24 cellular contexts compared by ENCODE assay signal in the genomic region with DNA sequence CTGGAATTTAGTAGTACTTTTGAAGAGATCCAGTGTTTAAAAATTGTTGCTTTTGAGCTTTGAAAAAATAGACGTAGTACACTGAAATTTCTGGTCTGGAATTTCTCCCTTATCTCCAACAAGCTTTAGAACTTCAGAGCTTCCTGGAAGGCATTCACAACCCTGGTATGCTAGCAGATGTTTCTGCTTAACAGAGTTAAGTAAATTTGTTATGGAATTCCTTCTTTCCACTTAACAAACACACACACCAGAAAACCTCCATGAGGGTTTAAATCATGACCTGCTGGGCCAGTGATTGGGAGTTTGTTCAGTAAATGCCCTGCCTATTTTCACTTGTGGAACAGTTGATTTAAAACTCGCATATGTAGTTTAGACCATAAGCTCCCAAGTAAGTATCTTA. TPM values are rescaled to one million over a fixed set of nuclear protein-coding genes. Genes with fewer than 3 reads are reported as not detected.
A peak's percentile ranks its signal among the peaks of the same experiment; 100 is the strongest.
DNase-seq lines count a peak whose midpoint lies in the region; ATAC-seq, FAIRE-seq and TF ChIP-seq lines count a peak whose summit lies in the region.
"Had no signal": no experiment of that assay in that cellular context is flagged by ENCODE, and none has a peak within 500 bp of the region (broad histone marks: within the 10 kb centered on the region; RNA-seq: fewer than 3 reads in every experiment).

No MANE protein-coding gene starts in this region.

- no peaks in the 10 kb centered on the region for H3K36me3 ChIP-seq in IMR-90 (ENCODE audit: control insufficient read depth, insufficient read depth, low read length)
- no peaks in the 10 kb centered on the region for H3K36me3 ChIP-seq in mesenchymal stem cell (ENCODE audit: control insufficient read depth in 1 of 2, insufficient read depth in 2 of 2, low read depth in 1 of 2, low read length in 2 of 2)

- H3K27ac Mint-ChIP-seq in activated T-cell treated with anti-CD3 and anti-CD28 coated beads, Interleukin-2, amount 50 U/mL, for 24 hours: no peak overlapping the region
- no peak overlapping the region for H3K27ac Mint-ChIP-seq in natural killer cell treated with Interleukin-12 subunit alpha and Interleukin-12 subunit beta and Interleukin-15 and Interleukin-18, amount 100 ng/mL, for 72 hours
- H3K27ac Mint-ChIP-seq: brain, T-cell, type B pancreatic cell, WTC11 had no signal

- no peak overlapping the region for H3K4me3 ChIP-seq in IMR-90 (ENCODE audit: insufficient read depth, low read depth, low read length)
- no peak overlapping the region for H3K4me3 ChIP-seq in mesenchymal stem cell (ENCODE audit: insufficient read depth in 1 of 2, low read depth in 1 of 2, low read length in 2 of 2)
- H3K4me3 ChIP-seq: heart left ventricle had no signal

- H3K23ac ChIP-seq in IMR-90 (ENCODE audit: low read depth, low read length) (no peak overlapping the region), mesenchymal stem cell (ENCODE audit: low read length in 2 of 2) (no peak overlapping the region)

- peaks cover 28% of the 10 kb centered on the region for H3K27me3 Mint-ChIP-seq in activated T-cell treated with anti-CD3 and anti-CD28 coated beads, Interleukin-2, amount 50 U/mL, for 24 hours
- peaks cover 13 to 17% of the 10 kb centered on the region in 2 donors for H3K27me3 Mint-ChIP-seq in natural killer cell treated with Interleukin-12 subunit alpha and Interleukin-12 subunit beta and Interleukin-15 and Interleukin-18, amount 100 ng/mL, for 72 hours
- H3K27me3 Mint-ChIP-seq: type B pancreatic cell had no signal

- no peaks in the 10 kb centered on the region for H3K79me1 ChIP-seq in IMR-90 (ENCODE audit: low read depth in 1 of 2, low read length in 2 of 2)
- no peaks in the 10 kb centered on the region for H3K79me1 ChIP-seq in mesenchymal stem cell (replicated peaks; ENCODE audit: low read length, poor library complexity, severe bottlenecking)

- no peak overlapping the region for H2AFZ ChIP-seq in IMR-90 (replicated peaks; ENCODE audit: low read length, poor library complexity)
- H2AFZ ChIP-seq in mesenchymal stem cell (ENCODE audit: low read depth, low read length): no peak overlapping the region

- no peaks in the 10 kb centered on the region for H4K20me1 ChIP-seq in IMR-90 (ENCODE audit: insufficient read depth, low read length)

- H3K4ac ChIP-seq in IMR-90 (ENCODE audit: low read depth, low read length) (no peak overlapping the region), mesenchymal stem cell (ENCODE audit: low read depth in 1 of 2, low read length in 2 of 2) (no peak overlapping the region)

- no peak for TF ChIP-seq POLR2A in IMR-90 (IDR thresholded peaks at IDR 0.05; ENCODE audit: low read depth, low read length)

- H2AK9ac ChIP-seq in IMR-90 (replicated peaks; ENCODE audit: low read depth, low read length, poor library complexity): no peak overlapping the region

- peak overlapping the region; percentile 13 for H2BK5ac ChIP-seq in IMR-90 (ENCODE audit: low read depth, low read length, poor library complexity, severe bottlenecking)
- H2BK5ac ChIP-seq in mesenchymal stem cell (ENCODE audit: low read depth, low read length, poor library complexity, severe bottlenecking): no peak overlapping the region

- H3K36me3 Mint-ChIP-seq in activated T-cell treated with anti-CD3 and anti-CD28 coated beads, Interleukin-2, amount 50 U/mL, for 24 hours (ENCODE audit: low read depth): no peaks in the 10 kb centered on the region
- no peaks in the 10 kb centered on the region for H3K36me3 Mint-ChIP-seq in natural killer cell treated with Interleukin-12 subunit alpha and Interleukin-12 subunit beta and Interleukin-15 and Interleukin-18, amount 100 ng/mL, for 72 hours
- H3K36me3 Mint-ChIP-seq: brain, T-cell, type B pancreatic cell, WTC11 had no signal

- H4K8ac ChIP-seq in IMR-90 (ENCODE audit: low read depth in 2 of 2, low read length in 2 of 2) (no peak overlapping the region), mesenchymal stem cell (ENCODE audit: low read length) (no peak overlapping the region)

- peaks cover 3% of the 10 kb centered on the region; the same call in 1 of the 2 replicates for H3K27me3 ChIP-seq in IMR-90 (ENCODE audit: control insufficient read depth, insufficient read depth, low read length)
- no peaks in the 10 kb centered on the region for H3K27me3 ChIP-seq in mesenchymal stem cell (ENCODE audit: control insufficient read depth in 1 of 2, insufficient read depth in 1 of 2, low read length in 2 of 2)
- H3K27me3 ChIP-seq: heart left ventricle had no signal

- H4K91ac ChIP-seq in IMR-90 (ENCODE audit: insufficient read depth, low read depth, low read length) (no peak overlapping the region), mesenchymal stem cell (ENCODE audit: low read length) (no peak overlapping the region)

- H3K18ac ChIP-seq in IMR-90 (ENCODE audit: low read depth, low read length): no peak overlapping the region
- H3K18ac ChIP-seq in mesenchymal stem cell (ENCODE audit: low read depth in 1 of 2, low read length in 2 of 2): no peak overlapping the region

- H3K14ac ChIP-seq in IMR-90 (replicated peaks; ENCODE audit: low read depth, low read length): no peak overlapping the region
- H3K14ac ChIP-seq in mesenchymal stem cell (ENCODE audit: low read length in 2 of 2): no peak overlapping the region

- no peak overlapping the region for H2AK5ac ChIP-seq in IMR-90 (ENCODE audit: low read depth, low read length)
- H2AK5ac ChIP-seq in mesenchymal stem cell (ENCODE audit: low read length, severe bottlenecking): no peak overlapping the region

- H3K9me3 ChIP-seq in IMR-90 (ENCODE audit: control insufficient read depth, insufficient read depth, low read length): no peaks in the 10 kb centered on the region
- no peaks in the 10 kb centered on the region for H3K9me3 ChIP-seq in mesenchymal stem cell (ENCODE audit: control insufficient read depth, low read length)
- H3K9me3 ChIP-seq: heart left ventricle had no signal

- no peak overlapping the region for H2BK20ac ChIP-seq in IMR-90 (ENCODE audit: low read depth, low read length)

- H3K4me2 ChIP-seq in IMR-90 (ENCODE audit: low read depth, low read length): no peak overlapping the region; the same call in 1 of the 2 replicates
- H3K4me2 ChIP-seq in mesenchymal stem cell (ENCODE audit: low read length, poor library complexity, severe bottlenecking): no peak overlapping the region

- H3K56ac ChIP-seq in IMR-90 (ENCODE audit: extremely low read depth, insufficient read depth, low read length): no peak overlapping the region

- BruUV-seq in IMR-90 (replicated peaks; lab: Mats Ljungman, UMichigan): no TSS peak

- FAIRE-seq in endometrium (lab: Jason Lieb, UNC): peak; percentile 95
- FAIRE-seq: GM18507 had no signal

- in situ Hi-C loops in IMR-90 (cut with MboI; ENCODE audit: low sequenced_read_pairs): no loop called here

- H3K9ac ChIP-seq in IMR-90 (ENCODE audit: low read depth, low read length) (no peak overlapping the region), mesenchymal stem cell (ENCODE audit: low read length) (peak overlapping the region; percentile 49)

- peak; percentile 72 for ATAC-seq in IMR-90 (ENCODE audit: low read depth)
- ATAC-seq in natural killer cell treated with Interleukin-12 subunit alpha and Interleukin-12 subunit beta and Interleukin-15 and Interleukin-18, amount 100 ng/mL, for 72 hours: no peak
- ATAC-seq: heart left ventricle, left lobe of liver, Panc1, sciatic nerve, T-cell, WTC11 had no signal

- POLR2A ChIA-PET in IMR-90 (lab: Charles Lee; ENCODE audit: unreplicated experiment): no interaction called here

- no CpG with 5 or more reads among the region's 2 CpGs for WGBS in IMR-90 (ENCODE audit: extremely low coverage in 2 of 2, insufficient read length in 1 of 2), 2 experiments
- no CpG with 5 or more reads among the region's 2 CpGs for WGBS in mesenchymal stem cell

- no peak overlapping the region for H2BK120ac ChIP-seq in IMR-90 (ENCODE audit: low read depth, low read length)
- H2BK120ac ChIP-seq in mesenchymal stem cell (ENCODE audit: low read depth, low read length): no peak overlapping the region

- TF ChIP-seq CTCF in IMR-90 (conservative IDR thresholded peaks at IDR 0.05; ENCODE audit: low read depth, low read length): no peak

- H3K4me1 ChIP-seq in IMR-90 (ENCODE audit: control insufficient read depth, insufficient read depth, low read length) (0 out of 2 replicates have a peak, but pooled peaks cover 2% of the 10 kb centered on the region), mesenchymal stem cell (ENCODE audit: control insufficient read depth, insufficient read depth, low read depth, low read length) (no peaks in the 10 kb centered on the region)

- H3K4me1 Mint-ChIP-seq in activated T-cell treated with anti-CD3 and anti-CD28 coated beads, Interleukin-2, amount 50 U/mL, for 24 hours (ENCODE audit: low read depth): no peaks in the 10 kb centered on the region
- no peaks in the 10 kb centered on the region for H3K4me1 Mint-ChIP-seq in natural killer cell treated with Interleukin-12 subunit alpha and Interleukin-12 subunit beta and Interleukin-15 and Interleukin-18, amount 100 ng/mL, for 72 hours (ENCODE audit: low read depth in 2 of 2)
- H3K4me1 Mint-ChIP-seq: brain, T-cell had no signal

- H3K27ac ChIP-seq in IMR-90 (ENCODE audit: insufficient read depth, low read length) (no peak overlapping the region), mesenchymal stem cell (ENCODE audit: low read length, poor library complexity, severe bottlenecking) (no peak overlapping the region)

- intact Hi-C loops in IMR-90 (cut with micrococcal nuclease): no loop called here

- CTCF ChIA-PET in IMR-90 (lab: Yijun Ruan, JAX): interaction anchor here (1.1 to 1.9 kb wide), 3 partner anchors 9 to 257 kb away, joined by 3 to 5 read pairs (median 3); no protein-coding TSS in a partner anchor

- H3K4me3 Mint-ChIP-seq in activated T-cell treated with anti-CD3 and anti-CD28 coated beads, Interleukin-2, amount 50 U/mL, for 24 hours: no peak overlapping the region
- H3K4me3 Mint-ChIP-seq in natural killer cell treated with Interleukin-12 subunit alpha and Interleukin-12 subunit beta and Interleukin-15 and Interleukin-18, amount 100 ng/mL, for 72 hours: no peak overlapping the region
- H3K4me3 Mint-ChIP-seq: brain, T-cell, type B pancreatic cell, WTC11 had no signal

- peak; percentile 24 for DNase-seq in AG08395 (ENCODE audit: low spot score)
- peak; percentile 59 for DNase-seq in IMR-90
- peak; percentile 69 for DNase-seq in mesenchymal stem cell
- DNase-seq in NCI-H1105 (lab: John Stamatoyannopoulos, UW): no peak
- no peak for DNase-seq in iPS-NIHi11 (ENCODE audit: low spot score)
- no peak for DNase-seq in activated T-cell treated with anti-CD3 and anti-CD28 coated beads, Interleukin-2, amount 50 U/mL, for 24 hours
- no peak for DNase-seq in natural killer cell treated with Interleukin-12 subunit alpha and Interleukin-12 subunit beta and Interleukin-15 and Interleukin-18, amount 100 ng/mL, for 72 hours (ENCODE audit: low spot score)
- DNase-seq: activated effector memory CD4-positive, alpha-beta T cell treated with anti-CD3 and anti-CD28 coated beads, Interleukin-2, amount 50 U/mL, for 16 hours; Calu3; effector CD8-positive, alpha-beta T cell; GF-D8; heart left ventricle; NCI-H2081 treated with DMSO at 0.1 percent for 48 hours; NCI-H748 treated with DMSO at 0.1 percent for 48 hours; T-cell had no signal

- H2BK12ac ChIP-seq in mesenchymal stem cell (ENCODE audit: low read length in 2 of 2): no peak overlapping the region

- H3K9me1 ChIP-seq in IMR-90 (ENCODE audit: insufficient read depth, low read length): no peaks in the 10 kb centered on the region

- H2BK15ac ChIP-seq in IMR-90 (ENCODE audit: low read depth, low read length) (no peak overlapping the region), mesenchymal stem cell (ENCODE audit: low read depth, poor library complexity, severe bottlenecking) (no peak overlapping the region)

- no peak for TF ChIP-seq RAD21 in IMR-90 (IDR thresholded peaks at IDR 0.05; ENCODE audit: low read length)

- dilution Hi-C loops in IMR-90 (cut with HindIII; ENCODE audit: low sequenced_read_pairs, unreplicated experiment): no loop called here

- H4K5ac ChIP-seq in IMR-90 (ENCODE audit: low read depth, low read length): no peak overlapping the region

- no peaks in the 10 kb centered on the region for H3K9me3 Mint-ChIP-seq in activated T-cell treated with anti-CD3 and anti-CD28 coated beads, Interleukin-2, amount 50 U/mL, for 24 hours
- H3K9me3 Mint-ChIP-seq in natural killer cell treated with Interleukin-12 subunit alpha and Interleukin-12 subunit beta and Interleukin-15 and Interleukin-18, amount 100 ng/mL, for 72 hours: no peaks in the 10 kb centered on the region
- H3K9me3 Mint-ChIP-seq: brain, type B pancreatic cell had no signal

RNA-seq across cellular contexts. Expression of a gene that starts 13.7 kb away (rescaled TPM):
- not detected in 2 replicates for total RNA-seq in IMR-90 (2012; rRNA removed)
- not detected in 2 replicates for polyA plus RNA-seq in IMR-90 (2012; rRNA removed)
- not detected in 2 replicates for polyA plus RNA-seq in IMR-90 (2012; cell fraction: cytosol; rRNA removed)
- polyA plus RNA-seq in IMR-90 (2012; cell fraction: nucleus; rRNA removed; ENCODE audit: low replicate concordance): not detected in 2 replicates
- 0.10 TPM for polyA plus RNA-seq in mesenchymal stem cell (2013, experiment 1 of 2)
- polyA plus RNA-seq in mesenchymal stem cell (2013, experiment 2 of 2): 0.12 TPM
- total RNA-seq in natural killer cell treated with Interleukin-12 subunit alpha and Interleukin-12 subunit beta and Interleukin-15 and Interleukin-18, amount 100 ng/mL, for 72 hours: not detected
- total RNA-seq: activated CD8-positive, alpha-beta memory T cell treated with anti-CD3 and anti-CD28 coated beads for 36 hours; Calu3; left lobe of liver; sciatic nerve; T-cell; WTC11 had no signal

RNA-seq across cellular contexts. Expression of a gene that starts 40.3 kb away (rescaled TPM):
- not detected in 2 replicates for total RNA-seq in IMR-90 (2012; rRNA removed)
- polyA plus RNA-seq in IMR-90 (2012; rRNA removed): not detected in 2 replicates
- polyA plus RNA-seq in IMR-90 (2012; cell fraction: cytosol; rRNA removed): not detected in 2 replicates
- polyA plus RNA-seq in IMR-90 (2012; cell fraction: nucleus; rRNA removed; ENCODE audit: low replicate concordance): not detected in 2 replicates
- not detected for polyA plus RNA-seq in mesenchymal stem cell (2013, experiment 1 of 2)
- not detected for polyA plus RNA-seq in mesenchymal stem cell (2013, experiment 2 of 2)
- not detected for total RNA-seq in natural killer cell treated with Interleukin-12 subunit alpha and Interleukin-12 subunit beta and Interleukin-15 and Interleukin-18, amount 100 ng/mL, for 72 hours
- total RNA-seq: activated CD8-positive, alpha-beta memory T cell treated with anti-CD3 and anti-CD28 coated beads for 36 hours; Calu3; sciatic nerve; T-cell; WTC11 had no signal

RNA-seq across cellular contexts. Expression of a gene that starts 57.7 kb away (rescaled TPM):
- 2.9 and 14.4 TPM in 2 replicates for total RNA-seq in IMR-90 (2012; rRNA removed)
- 9.0 and 12.1 TPM in 2 replicates for polyA plus RNA-seq in IMR-90 (2012; rRNA removed)
- polyA plus RNA-seq in IMR-90 (2012; cell fraction: cytosol; rRNA removed): 0.48 and 0.86 TPM in 2 replicates
- 0.32 and 3.0 TPM in 2 replicates for polyA plus RNA-seq in IMR-90 (2012; cell fraction: nucleus; rRNA removed; ENCODE audit: low replicate concordance)
- polyA plus RNA-seq in mesenchymal stem cell (2013, experiment 1 of 2): 57.7 TPM
- polyA plus RNA-seq in mesenchymal stem cell (2013, experiment 2 of 2): 57.3 TPM
- 10 to 100 TPM; 35.9 to 52.3 TPM for total RNA-seq in natural killer cell treated with Interleukin-12 subunit alpha and Interleukin-12 subunit beta and Interleukin-15 and Interleukin-18, amount 100 ng/mL, for 72 hours

Comparison
In these comparisons a context has a peak if more than half of its experiments do, and no peak if none do; other contexts are left out.
1. DNase-seq: peak in AG08395 (single experiment), IMR-90 (single experiment) and mesenchymal stem cell (single experiment); none in NCI-H1105 (single experiment), iPS-NIHi11 (single experiment), activated T-cell treated with anti-CD3 and anti-CD28 coated beads, Interleukin-2, amount 50 U/mL, for 24 hours (single experiment) and natural killer cell treated with Interleukin-12 subunit alpha and Interleukin-12 subunit beta and Interleukin-15 and Interleukin-18, amount 100 ng/mL, for 72 hours (single experiment).